19 cellular contexts compared by ENCODE assay signal in the genomic region with DNA sequence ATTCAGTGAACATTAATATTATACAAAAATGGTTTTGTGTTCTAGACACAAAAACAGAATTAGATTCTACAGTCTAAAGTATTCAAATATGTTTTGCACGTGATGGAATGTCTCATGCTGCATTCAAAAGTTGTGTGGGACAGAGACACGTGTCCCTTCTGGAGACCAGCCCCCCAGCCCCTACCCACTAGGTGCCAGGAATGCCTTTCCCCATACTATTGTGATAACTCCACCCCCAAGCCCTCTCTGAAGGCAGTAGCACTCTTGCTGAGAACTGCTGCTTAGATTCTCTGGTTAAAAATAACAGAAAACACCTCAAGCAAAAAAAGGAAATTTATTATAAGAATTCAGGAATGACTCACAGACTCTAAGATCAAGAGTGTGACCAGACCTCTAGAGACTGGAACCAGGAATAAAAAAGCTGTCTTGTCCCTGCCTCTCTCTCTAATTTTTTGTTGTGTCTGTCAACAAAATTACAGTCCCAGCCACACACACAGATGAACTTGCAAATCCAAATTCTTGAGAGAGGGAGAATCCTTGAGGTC. TPM values are rescaled to one million over a fixed set of nuclear protein-coding genes. Genes with fewer than 3 reads are reported as not detected.
DNase-seq lines count a peak whose midpoint lies in the region; TF ChIP-seq lines count a peak whose summit lies in the region.
"Had no signal": no experiment of that assay in that cellular context is flagged by ENCODE, and none has a peak within 500 bp of the region (broad histone marks: within the 10 kb centered on the region; RNA-seq: fewer than 3 reads in every experiment).

No MANE protein-coding gene starts in this region.

- peaks cover 4% of the 10 kb centered on the region for H3F3A ChIP-seq in neural progenitor cell (ENCODE audit: low read depth)

- peak overlapping the region; percentile 46 for H3K27ac Mint-ChIP-seq in activated T-helper 2 cell treated with anti-CD3 and anti-CD28 coated beads, Interferon-gamma antibody, Interleukin-2, Interleukin-4, amounts not matched to agents 10 μg/mL and 5 μg/mL and 100 μg/mL, durations not matched to agents 14 hours and 24 hours and 36 hours
- H3K27ac Mint-ChIP-seq in neural progenitor cell, result no peak overlapping the region
- H3K27ac Mint-ChIP-seq: B cell had no signal

- H3K4me3 ChIP-seq in cardiac muscle cell (no peak overlapping the region), neural progenitor cell (no peak overlapping the region)

- no peaks in the 10 kb centered on the region for H4K20me1 ChIP-seq in neural progenitor cell (ENCODE audit: low read depth)

- H3K9me3 Mint-ChIP-seq in activated T-helper 2 cell treated with anti-CD3 and anti-CD28 coated beads, Interferon-gamma antibody, Interleukin-2, Interleukin-4, amounts not matched to agents 10 μg/mL and 5 μg/mL and 100 μg/mL, durations not matched to agents 14 hours and 24 hours and 36 hours, result no peaks in the 10 kb centered on the region
- H3K9me3 Mint-ChIP-seq in neural progenitor cell, result no peaks in the 10 kb centered on the region

- no peak overlapping the region for H3K4me2 ChIP-seq in neural progenitor cell

- peaks cover 8% of the 10 kb centered on the region for H3K36me3 ChIP-seq in cardiac muscle cell
- no peaks in the 10 kb centered on the region for H3K36me3 ChIP-seq in neural progenitor cell

- H3K9ac ChIP-seq in neural progenitor cell, result no peak overlapping the region

- no peaks in the 10 kb centered on the region for H3K9me3 ChIP-seq in cardiac muscle cell (ENCODE audit: low read depth)
- H3K9me3 ChIP-seq in neural progenitor cell (ENCODE audit: low read depth), result no peaks in the 10 kb centered on the region
- H3K9me3 ChIP-seq: Caco-2 had no signal

- no peaks in the 10 kb centered on the region for H3K79me2 ChIP-seq in neural progenitor cell (ENCODE audit: low read depth)

- no peaks in the 10 kb centered on the region for H3K27me3 Mint-ChIP-seq in activated T-helper 2 cell treated with anti-CD3 and anti-CD28 coated beads, Interferon-gamma antibody, Interleukin-2, Interleukin-4, amounts not matched to agents 10 μg/mL and 5 μg/mL and 100 μg/mL, durations not matched to agents 14 hours and 24 hours and 36 hours (ENCODE audit: low read depth)
- H3K27me3 Mint-ChIP-seq in neural progenitor cell (ENCODE audit: insufficient read depth, low read depth), result no peaks in the 10 kb centered on the region
- H3K27me3 Mint-ChIP-seq: B cell had no signal

- H2AFZ ChIP-seq in neural progenitor cell (replicated peaks), result no peak overlapping the region

- peaks cover 15% of the 10 kb centered on the region for H3K4me1 Mint-ChIP-seq in activated T-helper 2 cell treated with anti-CD3 and anti-CD28 coated beads, Interferon-gamma antibody, Interleukin-2, Interleukin-4, amounts not matched to agents 10 μg/mL and 5 μg/mL and 100 μg/mL, durations not matched to agents 14 hours and 24 hours and 36 hours (ENCODE audit: low read depth)
- H3K4me1 Mint-ChIP-seq in neural progenitor cell, result peaks cover 18% of the 10 kb centered on the region

- peaks cover 32% of the 10 kb centered on the region for H3K4me1 ChIP-seq in cardiac muscle cell (ENCODE audit: low read depth)
- H3K4me1 ChIP-seq in neural progenitor cell, result no peaks in the 10 kb centered on the region
- H3K4me1 ChIP-seq: Caco-2 had no signal

- DNase-seq in cardiac muscle cell (ENCODE audit: low read depth in 1 of 2, low spot score in 1 of 2) (no peak), cardiac septum (ENCODE audit: low spot score) (no peak), kidney tubule cell (ENCODE audit: low spot score) (peak; percentile 35), NCI-H1930 (lab: John Stamatoyannopoulos, UW) (no peak), neural progenitor cell (ENCODE audit: low spot score) (no peak)
- DNase-seq in activated T-helper 2 cell treated with anti-CD3 and anti-CD28 coated beads, Interferon-gamma antibody, Interleukin-2, Interleukin-4, amounts not matched to agents 10 μg/mL and 5 μg/mL and 100 μg/mL, durations not matched to agents 14 hours and 24 hours and 36 hours (ENCODE audit: low spot score), result no peak
- DNase-seq in activated naive CD4-positive, alpha-beta T cell treated with Interleukin-2 at 50 U/mL for 16 hours, result no peak
- DNase-seq: Caco-2, DMS153, GF-D8, KG1, MV-4-11, NCI-H1694 treated with DMSO at 0.1 percent for 48 hours, NCI-H2107, NCI-H510A, NCI-H774, OCI-M1, SHP77 had no signal

- TF ChIP-seq CTCF in cardiac muscle cell (IDR thresholded peaks at IDR 0.05; ENCODE audit: low read depth, low read length) (no peak), neural progenitor cell (IDR thresholded peaks at IDR 0.05) (no peak)

- peaks cover 77% of the 10 kb centered on the region for H3K36me3 Mint-ChIP-seq in activated T-helper 2 cell treated with anti-CD3 and anti-CD28 coated beads, Interferon-gamma antibody, Interleukin-2, Interleukin-4, amounts not matched to agents 10 μg/mL and 5 μg/mL and 100 μg/mL, durations not matched to agents 14 hours and 24 hours and 36 hours (ENCODE audit: low read depth)
- H3K36me3 Mint-ChIP-seq in neural progenitor cell, result peaks cover 24% of the 10 kb centered on the region

- H3K27me3 ChIP-seq in cardiac muscle cell (no peaks in the 10 kb centered on the region), neural progenitor cell (no peaks in the 10 kb centered on the region)

- no peak overlapping the region for H3K4me3 Mint-ChIP-seq in activated T-helper 2 cell treated with anti-CD3 and anti-CD28 coated beads, Interferon-gamma antibody, Interleukin-2, Interleukin-4, amounts not matched to agents 10 μg/mL and 5 μg/mL and 100 μg/mL, durations not matched to agents 14 hours and 24 hours and 36 hours (ENCODE audit: low read depth)
- no peak overlapping the region for H3K4me3 Mint-ChIP-seq in neural progenitor cell
- H3K4me3 Mint-ChIP-seq: B cell had no signal

- intact Hi-C loops in cardiac septum (cut with DNase I), result no loop called here
- intact Hi-C loops in activated T-helper 2 cell treated with anti-CD3 and anti-CD28 coated beads, Interferon-gamma antibody, Interleukin-2, Interleukin-4, amounts not matched to agents 10 μg/mL and 5 μg/mL and 100 μg/mL, durations not matched to agents 14 hours and 24 hours and 36 hours (cut with micrococcal nuclease), result no loop called here

- H3K27ac ChIP-seq in cardiac muscle cell, result peak overlapping the region; percentile 14
- H3K27ac ChIP-seq in neural progenitor cell, result no peak overlapping the region

RNA-seq across cellular contexts. Expression of a gene that starts 57.7 kb away (rescaled TPM):
- total RNA-seq in cardiac muscle cell (16.6 and 24.3 TPM in 2 replicates), cardiac septum (38.8 TPM), neural progenitor cell (ENCODE audit: low replicate concordance) (30.5 and 36.3 TPM in 2 replicates)
- polyA plus RNA-seq in cardiac muscle cell, result 11.0 and 22.7 TPM in 2 replicates
- total RNA-seq in activated T-helper 2 cell treated with anti-CD3 and anti-CD28 coated beads, Interferon-gamma antibody, Interleukin-2, Interleukin-4, amounts not matched to agents 10 μg/mL and 5 μg/mL and 100 μg/mL, durations not matched to agents 14 hours and 24 hours and 36 hours, result 57.2 and 66.0 TPM in 2 replicates
